Comparison of ENCODE assay signal across 23 cellular contexts in genomic region chr6:210104-210456, GRCh38.
DNase-seq lines count a peak whose midpoint lies in the region; ATAC-seq and TF ChIP-seq lines count a peak whose summit lies in the region.
"Had no signal": no experiment of that assay in that cellular context is flagged by ENCODE, and none has a peak within 500 bp of the region (broad histone marks: within the 10 kb centered on the region; RNA-seq: fewer than 3 reads in every experiment).

No MANE protein-coding gene starts in this region.

- intact Hi-C loops in activated CD4-positive, alpha-beta T cell treated with anti-CD3 and anti-CD28 coated beads for 36 hours (cut with DNase I, micrococcal nuclease): loop anchor here in 1 of 2 experiments (2.0 kb wide), 1 partner anchor 15 kb away; no protein-coding TSS in a partner anchor
- intact Hi-C loops in sciatic nerve (cut with DNase I): no loop called here

- no peaks in the 10 kb centered on the region for H4K20me1 ChIP-seq in OCI-LY1 (ENCODE audit: insufficient read depth, low read length)
- H4K20me1 ChIP-seq: BLaER1 treated with 17β-estradiol and CSF1 and Interleukin-3, amounts not matched to agents 10 nM and 100 nM had no signal

- no peaks in the 10 kb centered on the region for H3K9me3 ChIP-seq in CD8-positive, alpha-beta memory T cell (ENCODE audit: low read length)
- H3K9me3 ChIP-seq in OCI-LY1 (ENCODE audit: low read length): peaks cover 11% of the 10 kb centered on the region
- no peaks in the 10 kb centered on the region for H3K9me3 ChIP-seq in effector memory CD4-positive, alpha-beta T cell (ENCODE audit: control insufficient read depth, low read length)
- H3K9me3 ChIP-seq: A549, suprapubic skin, vagina had no signal

- no peaks in the 10 kb centered on the region for H3K9me2 ChIP-seq in OCI-LY1 (ENCODE audit: low read depth, low read length)

- CTCF ChIA-PET in activated CD4-positive, alpha-beta T cell treated with anti-CD3 and anti-CD28 coated beads for 36 hours (lab: Charles Lee): interaction anchor here (0.5 to 0.6 kb wide), 2 partner anchors 16 to 501 kb away, joined by 3 to 4 read pairs; no protein-coding TSS in a partner anchor
- CTCF ChIA-PET in CD8-positive, alpha-beta memory T cell (lab: Charles Lee): interaction anchor here (2.0 kb wide), 1 partner anchor 20 kb away, joined by 7 read pairs; no protein-coding TSS in a partner anchor

- peak overlapping the region; percentile 78 for H3K27ac Mint-ChIP-seq in activated CD4-positive, alpha-beta T cell treated with anti-CD3 and anti-CD28 coated beads for 36 hours
- H3K27ac Mint-ChIP-seq in CD8-positive, alpha-beta memory T cell: peak overlapping the region; percentile 39 to 96 (median 85)

- no peak overlapping the region for H3K4me3 Mint-ChIP-seq in activated CD4-positive, alpha-beta T cell treated with anti-CD3 and anti-CD28 coated beads for 36 hours
- peak overlapping the region; percentile 87 to 98 (median 94) for H3K4me3 Mint-ChIP-seq in CD8-positive, alpha-beta memory T cell

- H3K36me3 Mint-ChIP-seq in activated CD4-positive, alpha-beta T cell treated with anti-CD3 and anti-CD28 coated beads for 36 hours (ENCODE audit: low read depth): no peaks in the 10 kb centered on the region
- H3K36me3 Mint-ChIP-seq in CD8-positive, alpha-beta memory T cell: peaks cover 0 to 5% (median 0%) of the 10 kb centered on the region in 3 donors
- H3K36me3 Mint-ChIP-seq: naive B cell had no signal

- no peak overlapping the region for H2AFZ ChIP-seq in OCI-LY1 (ENCODE audit: low read length)

- H3K36me3 ChIP-seq in CD8-positive, alpha-beta memory T cell (ENCODE audit: insufficient read depth, low read length): no peaks in the 10 kb centered on the region
- H3K36me3 ChIP-seq in OCI-LY1 (ENCODE audit: insufficient read depth, low read length): peaks cover 3% of the 10 kb centered on the region; the same call in 1 of the 2 replicates
- no peaks in the 10 kb centered on the region for H3K36me3 ChIP-seq in effector memory CD4-positive, alpha-beta T cell (ENCODE audit: control insufficient read depth, insufficient read depth, low read length)
- H3K36me3 ChIP-seq: ovary, right atrium auricular region, suprapubic skin, vagina had no signal

- H3K27me3 Mint-ChIP-seq in activated CD4-positive, alpha-beta T cell treated with anti-CD3 and anti-CD28 coated beads for 36 hours: peaks cover 30% of the 10 kb centered on the region
- H3K27me3 Mint-ChIP-seq in CD8-positive, alpha-beta memory T cell: peaks cover 0 to 5% of the 10 kb centered on the region in 2 donors

- ATAC-seq in activated CD4-positive, alpha-beta T cell treated with anti-CD3 and anti-CD28 coated beads for 36 hours: no peak
- no peak for ATAC-seq in sciatic nerve
- ATAC-seq: A549, body of pancreas, left cardiac atrium had no signal

- H3K79me2 ChIP-seq in OCI-LY1 (ENCODE audit: insufficient read depth, low read length): no peaks in the 10 kb centered on the region

- no peak overlapping the region for H3K9ac ChIP-seq in OCI-LY1 (ENCODE audit: low read length)
- H3K9ac ChIP-seq: BLaER1 treated with 17β-estradiol and CSF1 and Interleukin-3, amounts not matched to agents 10 nM and 100 nM had no signal

- H3K4me1 Mint-ChIP-seq in activated CD4-positive, alpha-beta T cell treated with anti-CD3 and anti-CD28 coated beads for 36 hours: peaks cover 38% of the 10 kb centered on the region
- peaks cover 18 to 31% (median 31%) of the 10 kb centered on the region in 3 donors for H3K4me1 Mint-ChIP-seq in CD8-positive, alpha-beta memory T cell

- H3K4me1 ChIP-seq in CD8-positive, alpha-beta memory T cell (ENCODE audit: insufficient read depth, low read length): peaks cover 3% of the 10 kb centered on the region
- H3K4me1 ChIP-seq in OCI-LY1 (ENCODE audit: insufficient read depth, low read length, severe bottlenecking): peaks cover 15% of the 10 kb centered on the region
- H3K4me1 ChIP-seq in effector memory CD4-positive, alpha-beta T cell (ENCODE audit: control insufficient read depth, insufficient read depth, low read length, poor library complexity, severe bottlenecking): peaks cover 8% of the 10 kb centered on the region
- H3K4me1 ChIP-seq: A549, body of pancreas, right atrium auricular region, suprapubic skin, vagina had no signal

- DNase-seq in activated CD4-positive, alpha-beta T cell treated with anti-CD3 and anti-CD28 coated beads for 36 hours: no peak
- DNase-seq in activated CD4-positive, alpha-beta T cell treated with anti-CD3 and anti-CD28 coated beads for 4 hours: no peak
- no peak for DNase-seq in CD8-positive, alpha-beta memory T cell
- no peak for DNase-seq in effector memory CD4-positive, alpha-beta T cell
- no peak for DNase-seq in NCI-H1694 treated with DMSO at 0.1 percent for 48 hours (lab: John Stamatoyannopoulos, UW)
- no peak for DNase-seq in sciatic nerve (ENCODE audit: low spot score)
- no peak for DNase-seq in NCI-H2107 treated with DMSO at 0.1 percent for 48 hours (lab: John Stamatoyannopoulos, UW; ENCODE audit: unreplicated experiment)
- DNase-seq: activated CD4-positive, alpha-beta T cell treated with anti-CD3 and anti-CD28 coated beads for 1 hour; body of pancreas; left cardiac atrium; mesendoderm; naive B cell; NCI-H1092; NCI-H2081 treated with DMSO at 0.1 percent for 48 hours; NCI-H510A; ovary had no signal

- no peaks in the 10 kb centered on the region for H3F3A ChIP-seq in OCI-LY1 (ENCODE audit: insufficient read depth, low read length)

- no peak overlapping the region for H3K27ac ChIP-seq in CD8-positive, alpha-beta memory T cell (ENCODE audit: low read depth, low read length)
- H3K27ac ChIP-seq in OCI-LY1 (ENCODE audit: low read depth, low read length, poor library complexity, severe bottlenecking): no peak overlapping the region
- H3K27ac ChIP-seq in effector memory CD4-positive, alpha-beta T cell (ENCODE audit: insufficient read depth, low read length, poor library complexity, severe bottlenecking): no peak overlapping the region
- H3K27ac ChIP-seq: A549; BLaER1 treated with 17β-estradiol and CSF1 and Interleukin-3, amounts not matched to agents 10 nM and 100 nM; body of pancreas; ovary; right atrium auricular region; SK-N-MC; suprapubic skin; vagina had no signal

- peak overlapping the region; percentile 49 for H3K4me3 ChIP-seq in CD8-positive, alpha-beta memory T cell (ENCODE audit: low read length)
- peak overlapping the region; percentile 28 for H3K4me3 ChIP-seq in OCI-LY1 (ENCODE audit: low read depth, low read length, poor library complexity, severe bottlenecking)
- H3K4me3 ChIP-seq in effector memory CD4-positive, alpha-beta T cell (ENCODE audit: insufficient read depth, low read depth, low read length, poor library complexity, severe bottlenecking): peak overlapping the region; percentile 71
- H3K4me3 ChIP-seq: A549; BLaER1 treated with 17β-estradiol and CSF1 and Interleukin-3, amounts not matched to agents 10 nM and 100 nM; body of pancreas; ovary; right atrium auricular region; SK-N-MC; suprapubic skin; vagina had no signal

- peaks cover 5% of the 10 kb centered on the region for H3K9me3 Mint-ChIP-seq in activated CD4-positive, alpha-beta T cell treated with anti-CD3 and anti-CD28 coated beads for 36 hours (ENCODE audit: low read depth)
- no peaks in the 10 kb centered on the region for H3K9me3 Mint-ChIP-seq in CD8-positive, alpha-beta memory T cell

- POLR2A ChIA-PET in activated CD4-positive, alpha-beta T cell treated with anti-CD3 and anti-CD28 coated beads for 36 hours (lab: Charles Lee): no interaction called here
- POLR2A ChIA-PET in CD8-positive, alpha-beta memory T cell (lab: Charles Lee): no interaction called here

- H3K27me3 ChIP-seq in CD8-positive, alpha-beta memory T cell (ENCODE audit: insufficient read depth, low read length, poor library complexity, severe bottlenecking): no peaks in the 10 kb centered on the region
- peaks cover 17% of the 10 kb centered on the region for H3K27me3 ChIP-seq in OCI-LY1 (ENCODE audit: insufficient read depth, low read length)
- H3K27me3 ChIP-seq in effector memory CD4-positive, alpha-beta T cell (replicated peaks; ENCODE audit: control insufficient read depth, insufficient read depth, low read length, poor library complexity, severe bottlenecking): no peaks in the 10 kb centered on the region
- H3K27me3 ChIP-seq: BLaER1 treated with 17β-estradiol and CSF1 and Interleukin-3, amounts not matched to agents 10 nM and 100 nM; body of pancreas; ovary; right atrium auricular region; vagina had no signal

- H3K4me2 ChIP-seq in OCI-LY1 (ENCODE audit: low read length): peak overlapping the region; percentile 37
- H3K4me2 ChIP-seq: A549 had no signal

- no peak for TF ChIP-seq CTCF in OCI-LY1 (IDR thresholded peaks at IDR 0.05; ENCODE audit: low read length)
